In the genomic region with DNA sequence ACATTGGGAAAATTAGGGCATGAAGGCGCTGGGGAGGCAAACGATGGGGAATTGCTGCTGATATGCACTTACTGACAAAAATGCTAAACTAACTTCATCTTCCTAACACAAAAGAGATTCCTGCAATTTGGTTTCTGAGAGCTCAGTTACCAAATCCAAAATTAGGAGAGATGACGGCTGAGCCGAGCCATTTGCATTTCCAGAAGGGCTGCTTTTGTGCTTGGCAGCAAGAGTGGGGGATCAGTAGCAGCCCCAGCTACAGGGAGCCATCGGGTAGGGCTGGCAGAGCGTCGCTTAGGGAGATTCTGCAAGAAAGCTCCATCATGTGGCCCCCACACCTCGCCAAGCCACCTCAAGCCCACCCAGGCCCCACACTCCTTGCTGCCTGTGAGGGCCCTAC, we compare ENCODE assay signal across 23 cellular contexts.
"Had no signal": no experiment of that assay in that cellular context is flagged by ENCODE, and none has a peak within 500 bp of the region (broad histone marks: within the 10 kb centered on the region; RNA-seq: fewer than 3 reads in every experiment).

No MANE protein-coding gene starts in this region.

- H3K4me3 ChIP-seq: cardiac muscle cell, gastroesophageal sphincter, heart left ventricle, hepatocyte, left lung, mucosa of descending colon, prostate gland, right atrium auricular region, sigmoid colon, transverse colon had no signal

- H3K9me3 Mint-ChIP-seq: endodermal cell; mesothelial cell of epicardium; naive B cell; natural killer cell treated with Interleukin-12 subunit alpha and Interleukin-12 subunit beta and Interleukin-15 and Interleukin-18, amount 100 ng/mL, for 72 hours; stimulated activated naive B cell treated with anti-CD40 and anti-IgM and Interleukin-4, amounts not matched to agents 10 μg/mL and 1 μg/mL and 100 μg/mL, for 72 hours had no signal

- H3K27me3 Mint-ChIP-seq: naive B cell; natural killer cell treated with Interleukin-12 subunit alpha and Interleukin-12 subunit beta and Interleukin-15 and Interleukin-18, amount 100 ng/mL, for 72 hours; stimulated activated naive B cell treated with anti-CD40 and anti-IgM and Interleukin-4, amounts not matched to agents 10 μg/mL and 1 μg/mL and 100 μg/mL, for 72 hours had no signal

- DNase-seq: cortex of kidney; effector CD4-positive, alpha-beta T cell; endodermal cell; foreskin fibroblast; heart left ventricle; left cardiac atrium; mesenchymal stem cell; mucosa of descending colon; naive B cell; sigmoid colon; stimulated activated CD4-positive, alpha-beta T cell treated with anti-CD3 and anti-CD28 coated beads, Interleukin-2, amount 100 ng/mL, for 24 hours; stimulated activated CD4-positive, alpha-beta T cell treated with anti-CD3 and anti-CD28 coated beads, Interleukin-4, amount 100 ng/mL, for 4 hours; stimulated activated naive B cell treated with anti-CD40 and anti-IgM and Interleukin-4, amounts not matched to agents 10 μg/mL and 1 μg/mL and 100 μg/mL, for 72 hours; transverse colon had no signal

- H3K27me3 ChIP-seq: cardiac muscle cell, gastroesophageal sphincter, heart left ventricle, hepatocyte, left lung, right atrium auricular region, sigmoid colon, transverse colon had no signal

- H3K4me1 ChIP-seq: prostate gland had no signal

- H3K36me3 ChIP-seq: cardiac muscle cell, gastroesophageal sphincter, heart left ventricle, prostate gland, right atrium auricular region, sigmoid colon, transverse colon had no signal

- ATAC-seq: gastroesophageal sphincter; heart left ventricle; left cardiac atrium; mucosa of descending colon; stimulated activated naive B cell treated with anti-CD40 and anti-IgM and Interleukin-4, amounts not matched to agents 10 μg/mL and 1 μg/mL and 100 μg/mL, for 72 hours had no signal

- H3K27ac Mint-ChIP-seq: endodermal cell; mesothelial cell of epicardium; naive B cell; stimulated activated naive B cell treated with anti-CD40 and anti-IgM and Interleukin-4, amounts not matched to agents 10 μg/mL and 1 μg/mL and 100 μg/mL, for 72 hours had no signal

- H3K4me3 Mint-ChIP-seq: endodermal cell; mesothelial cell of epicardium; naive B cell; stimulated activated naive B cell treated with anti-CD40 and anti-IgM and Interleukin-4, amounts not matched to agents 10 μg/mL and 1 μg/mL and 100 μg/mL, for 72 hours had no signal

- H3K36me3 Mint-ChIP-seq: mesothelial cell of epicardium; naive B cell; natural killer cell treated with Interleukin-12 subunit alpha and Interleukin-12 subunit beta and Interleukin-15 and Interleukin-18, amount 100 ng/mL, for 72 hours had no signal

- H3K27ac ChIP-seq: cardiac muscle cell, epithelial cell of prostate, hepatocyte, prostate gland, sigmoid colon, transverse colon had no signal

- H3K4me1 Mint-ChIP-seq: endodermal cell; naive B cell; stimulated activated naive B cell treated with anti-CD40 and anti-IgM and Interleukin-4, amounts not matched to agents 10 μg/mL and 1 μg/mL and 100 μg/mL, for 72 hours had no signal

- H3K9me3 ChIP-seq: gastroesophageal sphincter, heart left ventricle, left lung, mucosa of descending colon, prostate gland, right atrium auricular region, sigmoid colon, transverse colon had no signal
